In the genomic region with DNA sequence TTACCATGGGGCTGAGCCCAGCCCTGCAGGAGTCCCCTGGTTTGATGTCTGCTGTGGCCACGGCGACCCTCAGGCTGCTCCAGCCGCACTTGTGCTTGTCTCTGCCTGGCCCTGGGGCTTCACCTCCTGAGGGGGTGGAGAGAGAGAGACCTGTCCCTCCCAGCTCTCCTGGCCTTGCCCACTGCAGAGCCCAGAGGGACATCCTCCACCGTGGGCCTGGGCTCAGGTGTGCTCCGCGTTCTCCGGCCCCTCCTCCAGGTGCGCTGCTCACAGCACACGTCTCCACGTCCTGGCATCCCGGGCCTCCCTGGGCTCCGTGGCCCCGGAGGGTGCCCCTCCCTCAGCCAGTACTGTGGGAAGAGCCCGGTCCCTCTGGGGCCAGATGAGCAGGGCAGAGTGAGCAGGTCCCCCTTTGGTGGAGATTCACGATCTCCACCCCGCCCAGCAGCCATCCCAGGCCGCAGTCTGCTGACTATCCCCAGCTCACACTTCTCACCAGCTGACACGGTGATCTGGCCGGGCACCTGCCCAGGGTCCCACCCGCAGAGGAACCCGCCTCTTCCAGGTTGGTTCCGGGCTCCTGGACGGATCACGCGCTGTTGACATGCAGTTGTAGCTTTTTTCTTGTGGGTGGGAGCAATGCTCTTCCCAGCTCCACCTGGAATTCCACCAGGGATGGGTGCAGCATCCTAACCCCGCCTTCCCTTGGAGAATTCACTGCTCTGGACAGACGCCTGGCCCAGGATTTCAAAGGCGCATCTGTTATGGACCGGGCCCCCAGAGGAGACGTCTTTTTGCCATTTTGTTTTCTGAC, we compare ENCODE assay signal across 14 cellular contexts. TPM values are rescaled to one million over a fixed set of nuclear protein-coding genes. Genes with fewer than 3 reads are reported as not detected.
DNase-seq lines count a peak whose midpoint lies in the region; ATAC-seq, FAIRE-seq and TF ChIP-seq lines count a peak whose summit lies in the region.
"Had no signal": no experiment of that assay in that cellular context is flagged by ENCODE, and none has a peak within 500 bp of the region (broad histone marks: within the 10 kb centered on the region; RNA-seq: fewer than 3 reads in every experiment).

No MANE protein-coding gene starts in this region.

- H3K27ac ChIP-seq in astrocyte (ENCODE audit: low read depth, low read length): peak overlapping the region; percentile 45
- peak overlapping the region; percentile 15 to 67 for H3K27ac ChIP-seq in left lung
- peak overlapping the region in 1 of 8 donors; percentile 42 for H3K27ac ChIP-seq in spleen
- H3K27ac ChIP-seq: 22Rv1, parathyroid adenoma had no signal

- H3K4me2 ChIP-seq in astrocyte (ENCODE audit: low read length): peak overlapping the region; percentile 68

- FAIRE-seq in astrocyte (lab: Jason Lieb, UNC): no peak
- FAIRE-seq: colon had no signal

- H3K27ac Mint-ChIP-seq in astrocyte (ENCODE audit: unreplicated experiment): peak overlapping the region; percentile 100
- H3K27ac Mint-ChIP-seq: activated T-helper 1 cell treated with anti-CD3 and anti-CD28 coated beads, Interleukin-12 subunit alpha, Interleukin-12 subunit beta, Interleukin-2, Interleukin-4 antibody, amounts not matched to agents 30 ng/mL and 10 ng/mL and 1 ng/mL, durations not matched to agents 14 hours and 24 hours and 36 hours; IgD-negative memory B cell had no signal

- H3K9me3 ChIP-seq in astrocyte (ENCODE audit: insufficient read depth, low read depth, low read length) (no peaks in the 10 kb centered on the region), left lung (no peaks in the 10 kb centered on the region), spleen (no peaks in the 10 kb centered on the region)

- H4K20me1 ChIP-seq in astrocyte (ENCODE audit: insufficient read depth, low read length): no peaks in the 10 kb centered on the region

- intact Hi-C loops in left lung (cut with DNase I): no loop called here
- intact Hi-C loops in spleen (cut with DNase I; ENCODE audit: low total_unique reads): no loop called here

- H3K27me3 ChIP-seq in astrocyte (ENCODE audit: insufficient read depth, low read length) (no peaks in the 10 kb centered on the region), left lung (no peaks in the 10 kb centered on the region), spleen (replicated peaks in 1 of 7) (peaks cover 0 to 14% (median 0%) of the 10 kb centered on the region in 7 donors)

- no peaks in the 10 kb centered on the region for H3K27me3 Mint-ChIP-seq in astrocyte (ENCODE audit: low read depth, unreplicated experiment)

- peaks cover 2% of the 10 kb centered on the region for H3K9me3 Mint-ChIP-seq in astrocyte (ENCODE audit: unreplicated experiment)
- H3K9me3 Mint-ChIP-seq: activated T-helper 1 cell treated with anti-CD3 and anti-CD28 coated beads, Interleukin-12 subunit alpha, Interleukin-12 subunit beta, Interleukin-2, Interleukin-4 antibody, amounts not matched to agents 30 ng/mL and 10 ng/mL and 1 ng/mL, durations not matched to agents 14 hours and 24 hours and 36 hours; IgD-negative memory B cell had no signal

- peak; percentile 29 for DNase-seq in DMS53 (lab: John Stamatoyannopoulos, UW)
- no peak for DNase-seq in DMS53 treated with DMSO at 0.1 percent for 48 hours (lab: John Stamatoyannopoulos, UW; ENCODE audit: unreplicated experiment)
- no peak for DNase-seq in astrocyte (ENCODE audit: low read depth)
- peak; percentile 67 to 83 for DNase-seq in left lung
- DNase-seq in spleen: peak; percentile 61
- DNase-seq in activated gamma-delta T cell (lab: John Stamatoyannopoulos, UW): no peak
- DNase-seq in NCI-H1694 treated with DMSO at 0.1 percent for 48 hours (lab: John Stamatoyannopoulos, UW): no peak
- DNase-seq: hypothalamus had no signal

- H3K4me1 ChIP-seq in astrocyte (ENCODE audit: insufficient read depth, low read length): peaks cover 32% of the 10 kb centered on the region
- H3K4me1 ChIP-seq in left lung: peaks cover 6% of the 10 kb centered on the region in 2 donors
- H3K4me1 ChIP-seq in spleen: peaks cover 0 to 25% (median 10%) of the 10 kb centered on the region in 6 donors
- H3K4me1 ChIP-seq: parathyroid adenoma had no signal

- TF ChIP-seq POLR2A in spleen (IDR thresholded peaks at IDR 0.05): no peak

- H2AFZ ChIP-seq in astrocyte (ENCODE audit: low read depth, low read length): peak overlapping the region; percentile 2
- H2AFZ ChIP-seq: parathyroid adenoma had no signal

- H3K9ac ChIP-seq in astrocyte (ENCODE audit: low read length): peak overlapping the region; percentile 63
- H3K9ac ChIP-seq: parathyroid adenoma had no signal

- H3K4me3 ChIP-seq in astrocyte (ENCODE audit: insufficient read depth, low read depth, low read length) (no peak overlapping the region), left lung (no peak overlapping the region), spleen (no peak overlapping the region)

- H3K79me2 ChIP-seq in astrocyte (ENCODE audit: insufficient read depth, low read length): no peaks in the 10 kb centered on the region
- H3K79me2 ChIP-seq: parathyroid adenoma had no signal

- H3K36me3 ChIP-seq in astrocyte (ENCODE audit: insufficient read depth, low read length) (no peaks in the 10 kb centered on the region), left lung (no peaks in the 10 kb centered on the region), spleen (no peaks in the 10 kb centered on the region)

- no peak for TF ChIP-seq CTCF in astrocyte (IDR thresholded peaks at IDR 0.05; ENCODE audit: insufficient read depth, low read depth, low read length)
- no peak for TF ChIP-seq CTCF in left lung (IDR thresholded peaks at IDR 0.05)
- TF ChIP-seq CTCF in spleen (IDR thresholded peaks at IDR 0.05 in 8 of 11, conservative IDR thresholded peaks at IDR 0.05 in 3 of 11): no peak

- H3K4me1 Mint-ChIP-seq in astrocyte (ENCODE audit: low read depth, unreplicated experiment): peaks cover 34% of the 10 kb centered on the region

- peak; percentile 78 for ATAC-seq in left lung
- ATAC-seq in HG02763 (IDR thresholded peaks at IDR 0.05; ENCODE audit: unreplicated experiment): no peak

- peaks cover 1% of the 10 kb centered on the region for H3K36me3 Mint-ChIP-seq in astrocyte (ENCODE audit: low read depth, unreplicated experiment)

- WGBS in spleen, 5 donors: 88 to 91% (median 90%) methylated on average over 28 to 30 of the region's 30 CpGs

- peak overlapping the region; percentile 40 for H3K4me3 Mint-ChIP-seq in astrocyte (ENCODE audit: unreplicated experiment)
- H3K4me3 Mint-ChIP-seq: activated T-helper 1 cell treated with anti-CD3 and anti-CD28 coated beads, Interleukin-12 subunit alpha, Interleukin-12 subunit beta, Interleukin-2, Interleukin-4 antibody, amounts not matched to agents 30 ng/mL and 10 ng/mL and 1 ng/mL, durations not matched to agents 14 hours and 24 hours and 36 hours; IgD-negative memory B cell had no signal

RNA-seq across cellular contexts. Expression of a gene that starts 41.8 kb away (rescaled TPM):
- total RNA-seq in astrocyte (109 and 119 TPM in 2 replicates), left lung (10 to 100 TPM; 31.6 to 35.1 TPM), spleen (10 to 100 TPM; 24.1 to 37.0 (median 28.8) TPM)
- polyA plus RNA-seq in spleen: 10 to 100 TPM; 10.5 to 23.2 (median 19.3) TPM

Comparison
In these comparisons a context has a peak if more than half of its experiments do, and no peak if none do; other contexts are left out.
1. DNase-seq: peak in DMS53 (single experiment), left lung (2 of 2) and spleen (single experiment); none in DMS53 treated with DMSO at 0.1 percent for 48 hours (single experiment), astrocyte (single experiment), activated gamma-delta T cell (single experiment) and NCI-H1694 treated with DMSO at 0.1 percent for 48 hours (single experiment).